8 cellular contexts compared by ENCODE assay signal in the genomic region with DNA sequence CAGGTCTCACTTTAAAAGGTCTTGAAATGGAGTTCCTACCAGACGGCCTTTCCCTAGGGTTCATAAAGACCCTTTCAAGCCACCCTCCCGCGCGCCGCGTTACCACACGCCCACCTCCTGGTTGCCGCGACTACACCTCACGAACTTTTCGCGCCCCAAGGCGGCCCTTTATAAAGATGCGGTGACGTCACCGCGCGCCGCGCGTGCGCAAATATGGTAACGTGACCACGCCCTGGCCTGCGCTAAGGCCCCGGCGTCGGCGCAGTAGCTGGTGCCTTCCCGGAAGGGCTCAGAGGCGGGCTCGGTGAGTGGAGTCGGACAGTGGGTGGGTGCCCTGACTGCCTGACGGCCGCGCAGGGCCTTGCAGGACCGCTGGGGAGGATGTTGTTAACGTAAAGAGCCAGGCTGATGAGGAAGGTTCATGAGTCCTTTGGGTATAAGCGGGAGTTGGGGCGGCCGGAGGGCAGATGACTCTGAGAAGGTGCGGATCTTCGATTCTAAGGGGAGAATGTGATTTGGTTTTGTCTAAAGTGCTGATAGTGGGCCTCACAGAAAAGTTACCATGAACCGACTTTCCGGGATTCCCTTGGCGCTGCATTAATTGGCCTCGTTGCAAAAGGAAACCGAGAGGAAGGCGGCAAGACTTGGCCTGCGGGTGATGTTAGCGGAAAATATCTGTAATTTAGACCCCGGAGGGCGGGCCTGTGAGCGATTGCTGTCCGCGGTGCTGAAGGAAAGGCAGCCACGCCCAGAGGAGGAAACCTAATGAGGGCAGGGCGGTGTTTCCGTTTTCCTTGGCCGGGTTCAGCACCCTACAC. TPM values are rescaled to one million over a fixed set of nuclear protein-coding genes. Genes with fewer than 3 reads are reported as not detected.
DNase-seq lines count a peak whose midpoint lies in the region; ATAC-seq and TF ChIP-seq lines count a peak whose summit lies in the region.

No MANE protein-coding gene starts in this region.

- ATAC-seq in GM19468 (IDR thresholded peaks at IDR 0.05; ENCODE audit: extremely low read depth, unreplicated experiment) (peak; percentile 80), Right ventricle myocardium inferior (peak; percentile 97)

- H3K4me3 Mint-ChIP-seq in CD14-positive monocyte, result peak overlapping the region; percentile 91 to 98
- peak overlapping the region; percentile 100 for H3K4me3 Mint-ChIP-seq in osteocyte (ENCODE audit: unreplicated experiment)

- WGBS in testis, 2 donors, result 1% methylated on average over 56 to 60 of the region's 60 CpGs

- no peak for TF ChIP-seq POLR2A in testis (IDR thresholded peaks at IDR 0.05)

- H3K4me3 ChIP-seq in SJSA1 (peak overlapping the region; percentile 34), testis (peak overlapping the region; percentile 67 to 74)

- intact Hi-C loops in CD14-positive monocyte (cut with micrococcal nuclease) (no loop called here), Right ventricle myocardium inferior (cut with DNase I) (no loop called here), testis (cut with DNase I; ENCODE audit: low total_unique reads) (no loop called here)

- H3K27ac ChIP-seq in SJSA1, result no peak overlapping the region
- H3K27ac ChIP-seq in testis, result peak overlapping the region; percentile 31 to 80

- H3K4me1 Mint-ChIP-seq in CD14-positive monocyte, result peaks cover 14% of the 10 kb centered on the region
- H3K4me1 Mint-ChIP-seq in osteocyte (ENCODE audit: unreplicated experiment), result peaks cover 19% of the 10 kb centered on the region

- H3K27ac Mint-ChIP-seq in CD14-positive monocyte, result peak overlapping the region; percentile 77 to 97 (median 85)
- peak overlapping the region; percentile 98 for H3K27ac Mint-ChIP-seq in osteocyte (ENCODE audit: unreplicated experiment)

- H3K9me3 ChIP-seq in SJSA1 (replicated peaks), result no peaks in the 10 kb centered on the region
- H3K9me3 ChIP-seq in testis, result no peaks in the 10 kb centered on the region

- peak; percentile 63 for DNase-seq in CD14-positive monocyte (ENCODE audit: low spot score)
- peak; percentile 44 for DNase-seq in HS-5 (ENCODE audit: low read depth)
- peak; percentile 37 to 57 for DNase-seq in SJSA1 (ENCODE audit: low read depth in 1 of 2, low spot score in 2 of 2)
- DNase-seq in activated naive CD8-positive, alpha-beta T cell treated with anti-CD3 and anti-CD28 coated beads, Interleukin-2, amount 50 U/mL, for 16 hours (ENCODE audit: low read depth, low spot score), result peak; percentile 4
- DNase-seq in Right ventricle myocardium inferior (ENCODE audit: missing footprints), result peak; percentile 94
- peak; percentile 95 for DNase-seq in osteocyte (ENCODE audit: extremely low spot score, unreplicated experiment)
- DNase-seq in testis, result peak; percentile 94

- H3K4me1 ChIP-seq in SJSA1 (replicated peaks) (no peaks in the 10 kb centered on the region), testis (peaks cover 3% of the 10 kb centered on the region)

- H3K27me3 Mint-ChIP-seq in CD14-positive monocyte (ENCODE audit: low read depth in 3 of 3) (peaks cover 16 to 23% (median 17%) of the 10 kb centered on the region in 3 donors), osteocyte (ENCODE audit: unreplicated experiment) (no peaks in the 10 kb centered on the region)

- H3K9me3 Mint-ChIP-seq in CD14-positive monocyte, result peaks cover 6 to 21% (median 15%) of the 10 kb centered on the region in 7 donors
- peaks cover 5% of the 10 kb centered on the region for H3K9me3 Mint-ChIP-seq in osteocyte (ENCODE audit: unreplicated experiment)

- H3K27me3 ChIP-seq in SJSA1 (replicated peaks) (no peaks in the 10 kb centered on the region), testis (no peaks in the 10 kb centered on the region)

- TF ChIP-seq CTCF in CD14-positive monocyte (IDR thresholded peaks at IDR 0.05), result no peak
- TF ChIP-seq CTCF in osteocyte (IDR thresholded peaks at IDR 0.05), result no peak
- TF ChIP-seq CTCF in testis (IDR thresholded peaks at IDR 0.05), result no peak

- H3K36me3 ChIP-seq in SJSA1 (no peaks in the 10 kb centered on the region), testis (ENCODE audit: low read depth, missing control alignments) (no peaks in the 10 kb centered on the region)

- H3K36me3 Mint-ChIP-seq in CD14-positive monocyte (peaks cover 2 to 8% of the 10 kb centered on the region in 2 donors), osteocyte (ENCODE audit: unreplicated experiment) (peaks cover 12% of the 10 kb centered on the region)

RNA-seq across cellular contexts. Expression of gene FEZF2, which starts 54.4 kb away (rescaled TPM):
- polyA plus RNA-seq in CD14-positive monocyte, result not detected
- total RNA-seq in SJSA1 (2014; rRNA removed; shearing (Covaris generic)), result not detected in 2 replicates
- not detected for total RNA-seq in Right ventricle myocardium inferior
- not detected in 2 replicates for total RNA-seq in osteocyte
- not detected for total RNA-seq in testis
- polyA plus RNA-seq in testis (ENCODE audit: insufficient read depth, low read depth, low replicate concordance), result not detected

Comparison
In these comparisons a context has a peak if more than half of its experiments do, and no peak if none do; other contexts are left out.
1. DNase-seq: peak in every context shown above with its lines; median percentile 95 in osteocyte; 94 in Right ventricle myocardium inferior; 94 in testis; 63 in CD14-positive monocyte; 47 in SJSA1; 44 in HS-5; 4 in activated naive CD8-positive, alpha-beta T cell treated with anti-CD3 and anti-CD28 coated beads, Interleukin-2, amount 50 U/mL, for 16 hours.